ENCODE assay signal across 1 cellular context in genomic region chr7:154474903-154475520, GRCh38.
TF ChIP-seq lines count a peak whose summit lies in the region.

No MANE protein-coding gene starts in this region.

TF ChIP-seq in H1, 55 proteins besides CTCF, POLR2A, EP300 and RAD21:
- no peak for TF ChIP-seq CHD7 (IDR thresholded peaks at IDR 0.05; ENCODE audit: insufficient replicate concordance, low read length)
- no peak for TF ChIP-seq MAFK (IDR thresholded peaks at IDR 0.05; ENCODE audit: low read depth, low read length)
- TF ChIP-seq RBBP5 (IDR thresholded peaks at IDR 0.05; ENCODE audit: borderline replicate concordance, low read depth, low read length) = no peak
- TF ChIP-seq TAF1 (IDR thresholded peaks at IDR 0.05; ENCODE audit: low read depth, low read length) = no peak
